In the genomic region with DNA sequence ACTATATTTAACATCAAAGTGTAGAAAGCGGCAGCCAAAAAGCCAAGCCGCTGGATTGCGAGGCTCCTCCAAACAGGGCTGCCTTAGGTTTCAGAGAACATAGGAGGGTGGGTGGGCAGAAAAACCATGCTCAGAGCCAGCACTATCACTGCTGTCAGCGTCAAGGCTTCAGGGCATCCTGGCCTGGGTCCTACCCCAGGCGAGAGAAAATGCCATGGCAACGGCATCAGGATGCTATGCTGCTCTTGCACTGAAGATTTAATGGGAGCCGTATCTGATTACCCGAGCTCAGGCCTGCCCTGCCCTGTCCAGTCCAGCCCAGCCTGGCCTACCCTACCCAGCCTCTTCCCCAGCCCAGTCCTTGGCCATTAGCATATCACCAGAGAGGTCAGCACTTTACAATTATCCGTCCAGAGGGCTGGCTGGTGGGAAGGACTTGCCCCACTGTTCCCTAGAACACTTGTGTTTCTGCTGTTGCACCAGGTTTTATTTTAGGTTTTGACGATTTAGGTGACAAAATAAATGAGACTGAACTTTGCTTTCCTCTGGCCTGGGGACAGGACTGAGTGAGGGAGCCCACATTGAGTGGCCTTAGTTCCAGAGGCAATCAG, we compare ENCODE assay signal across 14 cellular contexts.
DNase-seq lines count a peak whose midpoint lies in the region; ATAC-seq and TF ChIP-seq lines count a peak whose summit lies in the region.
"Had no signal": no experiment of that assay in that cellular context is flagged by ENCODE, and none has a peak within 500 bp of the region (broad histone marks: within the 10 kb centered on the region; RNA-seq: fewer than 3 reads in every experiment).

No MANE protein-coding gene starts in this region.

- DNase-seq in T-helper 2 cell treated with Interferon-gamma antibody and Interleukin-4, amounts not matched to agents 5 μg/mL and 100 μg/mL, for 36 hours (ENCODE audit: low spot score), result no peak
- no peak for DNase-seq in T-helper 2 cell
- DNase-seq in heart right ventricle, result no peak
- DNase-seq in neural crest cell (ENCODE audit: low read depth, low spot score), result peak; percentile 24
- DNase-seq in upper lobe of right lung, result peak; percentile 51
- DNase-seq in NCI-H446 (lab: John Stamatoyannopoulos, UW), result no peak
- no peak for DNase-seq in SKM-1 treated with dmso at 0.1 percent for 144 hours (lab: John Stamatoyannopoulos, UW; ENCODE audit: unreplicated experiment)
- no peak for DNase-seq in activated naive CD4-positive, alpha-beta T cell treated with anti-CD3 and anti-CD28 coated beads, Interleukin-2, amount 10 ng/mL, durations not matched to agents 7 days and 5 days
- DNase-seq: activated CD4-positive, alpha-beta memory T cell treated with anti-CD3 and anti-CD28 coated beads for 36 hours; activated effector memory CD4-positive, alpha-beta T cell treated with anti-CD3 and anti-CD28 coated beads, Interleukin-2, amount 50 U/mL, for 16 hours; DMS53; effector memory CD4-positive, alpha-beta T cell; NCI-H2171; PC-3 had no signal

- H3K9me3 Mint-ChIP-seq in T-helper 2 cell treated with Interferon-gamma antibody and Interleukin-4, amounts not matched to agents 5 μg/mL and 100 μg/mL, for 36 hours, result no peaks in the 10 kb centered on the region
- H3K9me3 Mint-ChIP-seq in neural crest cell, result peaks cover 2% of the 10 kb centered on the region
- no peaks in the 10 kb centered on the region for H3K9me3 Mint-ChIP-seq in activated naive CD4-positive, alpha-beta T cell treated with anti-CD3 and anti-CD28 coated beads, Interleukin-2, amount 10 ng/mL, durations not matched to agents 7 days and 5 days
- H3K9me3 Mint-ChIP-seq: activated CD4-positive, alpha-beta memory T cell treated with anti-CD3 and anti-CD28 coated beads for 36 hours had no signal

- H3K27ac ChIP-seq in heart right ventricle (peak overlapping the region in 9 of 10 donors; percentile 11 to 68 (median 50)), upper lobe of right lung (no peak overlapping the region)

- H3K27me3 ChIP-seq in heart right ventricle, result no peaks in the 10 kb centered on the region
- no peaks in the 10 kb centered on the region for H3K27me3 ChIP-seq in upper lobe of right lung

- ATAC-seq in heart right ventricle, result peak in 7 of 8 donors; percentile 51 to 85 (median 71)
- ATAC-seq in upper lobe of right lung, result peak; percentile 67
- ATAC-seq: PC-3 had no signal

- H3K27me3 Mint-ChIP-seq in T-helper 2 cell treated with Interferon-gamma antibody and Interleukin-4, amounts not matched to agents 5 μg/mL and 100 μg/mL, for 36 hours (ENCODE audit: low read depth), result no peaks in the 10 kb centered on the region
- no peaks in the 10 kb centered on the region for H3K27me3 Mint-ChIP-seq in neural crest cell (ENCODE audit: low read depth)
- H3K27me3 Mint-ChIP-seq in activated naive CD4-positive, alpha-beta T cell treated with anti-CD3 and anti-CD28 coated beads, Interleukin-2, amount 10 ng/mL, durations not matched to agents 7 days and 5 days, result no peaks in the 10 kb centered on the region
- H3K27me3 Mint-ChIP-seq: activated CD4-positive, alpha-beta memory T cell treated with anti-CD3 and anti-CD28 coated beads for 36 hours had no signal

- intact Hi-C loops in heart right ventricle (cut with DNase I) (loop anchor here in 3 of 10 donors (10.0 kb wide), 1 partner anchor 46 kb away; no protein-coding TSS in a partner anchor), upper lobe of right lung (cut with DNase I) (loop anchor here (10.0 kb wide), 1 partner anchor 96 kb away; no protein-coding TSS in a partner anchor)

- H3K9me3 ChIP-seq in heart right ventricle, result no peaks in the 10 kb centered on the region
- no peaks in the 10 kb centered on the region for H3K9me3 ChIP-seq in upper lobe of right lung

- WGBS in heart right ventricle, 2 donors, result 50 to 59% methylated on average over 10 of the region's 10 CpGs

- H3K36me3 ChIP-seq in heart right ventricle (peaks cover 0 to 13% (median 4%) of the 10 kb centered on the region in 9 donors), upper lobe of right lung (no peaks in the 10 kb centered on the region)

- no peak overlapping the region for H3K4me3 Mint-ChIP-seq in T-helper 2 cell treated with Interferon-gamma antibody and Interleukin-4, amounts not matched to agents 5 μg/mL and 100 μg/mL, for 36 hours
- H3K4me3 Mint-ChIP-seq in neural crest cell, result peak overlapping the region; percentile 72
- H3K4me3 Mint-ChIP-seq in activated naive CD4-positive, alpha-beta T cell treated with anti-CD3 and anti-CD28 coated beads, Interleukin-2, amount 10 ng/mL, durations not matched to agents 7 days and 5 days, result no peak overlapping the region
- H3K4me3 Mint-ChIP-seq: activated CD4-positive, alpha-beta memory T cell treated with anti-CD3 and anti-CD28 coated beads for 36 hours had no signal

- H3K36me3 Mint-ChIP-seq in T-helper 2 cell treated with Interferon-gamma antibody and Interleukin-4, amounts not matched to agents 5 μg/mL and 100 μg/mL, for 36 hours (ENCODE audit: low read depth), result peaks cover 5% of the 10 kb centered on the region
- peaks cover 9% of the 10 kb centered on the region for H3K36me3 Mint-ChIP-seq in neural crest cell (ENCODE audit: low read depth)
- H3K36me3 Mint-ChIP-seq in activated naive CD4-positive, alpha-beta T cell treated with anti-CD3 and anti-CD28 coated beads, Interleukin-2, amount 10 ng/mL, durations not matched to agents 7 days and 5 days, result peaks cover 1% of the 10 kb centered on the region
- H3K36me3 Mint-ChIP-seq: activated CD4-positive, alpha-beta memory T cell treated with anti-CD3 and anti-CD28 coated beads for 36 hours had no signal

- CTCF ChIA-PET in activated naive CD4-positive, alpha-beta T cell treated with anti-CD3 and anti-CD28 coated beads, Interleukin-2, amount 10 ng/mL, durations not matched to agents 7 days and 5 days (lab: Charles Lee), result no interaction called here

- H3K4me1 Mint-ChIP-seq in T-helper 2 cell treated with Interferon-gamma antibody and Interleukin-4, amounts not matched to agents 5 μg/mL and 100 μg/mL, for 36 hours (ENCODE audit: low read depth), result peaks cover 9% of the 10 kb centered on the region
- H3K4me1 Mint-ChIP-seq in neural crest cell, result peaks cover 35% of the 10 kb centered on the region
- H3K4me1 Mint-ChIP-seq in activated naive CD4-positive, alpha-beta T cell treated with anti-CD3 and anti-CD28 coated beads, Interleukin-2, amount 10 ng/mL, durations not matched to agents 7 days and 5 days, result peaks cover 11% of the 10 kb centered on the region

- TF ChIP-seq CTCF in heart right ventricle (IDR thresholded peaks at IDR 0.05), result no peak
- TF ChIP-seq CTCF in neural crest cell (conservative IDR thresholded peaks at IDR 0.05), result no peak
- no peak for TF ChIP-seq CTCF in upper lobe of right lung (IDR thresholded peaks at IDR 0.05)

- peak overlapping the region; percentile 24 for H3K27ac Mint-ChIP-seq in T-helper 2 cell treated with Interferon-gamma antibody and Interleukin-4, amounts not matched to agents 5 μg/mL and 100 μg/mL, for 36 hours
- peak overlapping the region; percentile 2 for H3K27ac Mint-ChIP-seq in neural crest cell (ENCODE audit: unreplicated experiment)
- no peak overlapping the region for H3K27ac Mint-ChIP-seq in activated naive CD4-positive, alpha-beta T cell treated with anti-CD3 and anti-CD28 coated beads, Interleukin-2, amount 10 ng/mL, durations not matched to agents 7 days and 5 days
- H3K27ac Mint-ChIP-seq: activated CD4-positive, alpha-beta memory T cell treated with anti-CD3 and anti-CD28 coated beads for 36 hours had no signal

- no peak overlapping the region for H3K4me3 ChIP-seq in heart right ventricle
- H3K4me3 ChIP-seq in upper lobe of right lung, result no peak overlapping the region

- H3K4me1 ChIP-seq in heart right ventricle (peaks cover 16 to 58% (median 43%) of the 10 kb centered on the region in 9 donors), upper lobe of right lung (peaks cover 27% of the 10 kb centered on the region)

Comparison
In these comparisons a context has a peak if more than half of its experiments do, and no peak if none do; other contexts are left out.
1. DNase-seq: peak in neural crest cell (single experiment) and upper lobe of right lung (single experiment); none in T-helper 2 cell treated with Interferon-gamma antibody and Interleukin-4, amounts not matched to agents 5 μg/mL and 100 μg/mL, for 36 hours (single experiment), T-helper 2 cell (0 of 5), heart right ventricle (0 of 2), NCI-H446 (0 of 2), SKM-1 treated with dmso at 0.1 percent for 144 hours (single experiment) and activated naive CD4-positive, alpha-beta T cell treated with anti-CD3 and anti-CD28 coated beads, Interleukin-2, amount 10 ng/mL, durations not matched to agents 7 days and 5 days (single experiment).